Comparison of ENCODE assay signal across 9 cellular contexts in the genomic region with DNA sequence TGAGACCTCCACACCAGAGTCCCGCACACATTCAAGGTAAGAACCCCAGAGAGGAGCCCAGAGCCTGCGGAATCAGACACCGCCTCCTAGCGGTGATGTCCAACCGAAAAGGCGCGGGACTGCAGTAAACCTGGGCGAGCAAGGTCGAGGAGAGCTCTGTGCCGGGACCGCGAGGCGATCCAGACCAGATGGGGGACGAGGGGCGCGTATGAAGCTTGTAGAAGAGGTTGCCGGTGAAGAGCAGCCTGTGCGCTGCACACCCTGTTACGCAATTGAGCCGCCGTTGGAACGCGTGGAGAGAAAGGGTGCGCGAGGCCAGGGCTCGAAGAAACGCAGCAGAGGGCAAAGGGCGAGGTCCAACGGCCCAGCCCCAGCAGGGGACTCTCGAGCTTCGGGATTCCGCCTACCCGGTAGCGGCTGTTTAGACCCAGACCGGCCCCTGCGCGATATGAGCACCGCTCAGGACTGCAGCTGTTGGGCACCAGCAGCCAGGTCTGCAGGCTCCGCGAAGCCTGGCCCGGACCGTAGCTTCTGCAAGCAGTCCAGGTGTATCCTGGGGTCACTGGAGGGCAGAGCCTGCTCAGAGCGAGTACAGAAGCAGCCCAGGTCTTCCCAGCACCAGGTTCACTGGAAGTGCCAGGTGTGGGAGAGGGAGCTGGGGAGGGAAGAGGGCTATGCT.
DNase-seq lines count a peak whose midpoint lies in the region; ATAC-seq and TF ChIP-seq lines count a peak whose summit lies in the region.
"Had no signal": no experiment of that assay in that cellular context is flagged by ENCODE, and none has a peak within 500 bp of the region (broad histone marks: within the 10 kb centered on the region; RNA-seq: fewer than 3 reads in every experiment).

No MANE protein-coding gene starts in this region.

- no peaks in the 10 kb centered on the region for H3K4me1 ChIP-seq in iPS-15b (ENCODE audit: control insufficient read depth, insufficient read depth, low read length)

- no peaks in the 10 kb centered on the region for H3K9me3 Mint-ChIP-seq in activated T-cell treated with anti-CD3 and anti-CD28 coated beads, Interleukin-2, amount 50 U/mL, for 72 hours

- DNase-seq in H7, result peak; percentile 76
- peak; percentile 31 to 32 for DNase-seq in activated T-cell treated with anti-CD3 and anti-CD28 coated beads, Interleukin-2, amount 50 U/mL, for 72 hours
- peak in 3 of 4 experiments; percentile 7 to 15 (median 14) for DNase-seq in stimulated activated CD4-positive, alpha-beta T cell treated with anti-CD3 and anti-CD28 coated beads, Interleukin-1b, Interleukin-23, amount 100 ng/mL, for 24 hours (ENCODE audit: low read depth in 4 of 4, low spot score in 1 of 4)
- DNase-seq in GM10266 (ENCODE audit: extremely low spot score), result no peak
- no peak for DNase-seq in NCI-H1105 (lab: John Stamatoyannopoulos, UW)
- DNase-seq: effector CD4-positive, alpha-beta T cell had no signal

- H3K27me3 ChIP-seq in H7 (ENCODE audit: control insufficient read depth, insufficient read depth, low read length) (peaks cover 16% of the 10 kb centered on the region), iPS-15b (ENCODE audit: control insufficient read depth, insufficient read depth, low read length) (peaks cover 22% of the 10 kb centered on the region)

- H3K4me3 ChIP-seq in H7 (ENCODE audit: insufficient read depth, low read depth, low read length) (peak overlapping the region; percentile 39), iPS-15b (ENCODE audit: low read depth, low read length) (peak overlapping the region; percentile 48)

- H3K9me3 ChIP-seq in iPS-15b (ENCODE audit: control insufficient read depth, insufficient read depth, low read length), result no peaks in the 10 kb centered on the region

- H3K9ac ChIP-seq in iPS-15b (ENCODE audit: low read depth, low read length), result no peak overlapping the region

- peak; percentile 44 to 54 for ATAC-seq in activated T-cell treated with anti-CD3 and anti-CD28 coated beads, Interleukin-2, amount 50 U/mL, for 72 hours (replicated peaks in 1 of 2)
- ATAC-seq in HG02938 (IDR thresholded peaks at IDR 0.05; ENCODE audit: unreplicated experiment) (no peak), HG02840 (IDR thresholded peaks at IDR 0.05; ENCODE audit: low FRiP score, unreplicated experiment) (no peak)

- H3K36me3 ChIP-seq in H7 (replicated peaks; ENCODE audit: control insufficient read depth, insufficient read depth, low read length) (no peaks in the 10 kb centered on the region), iPS-15b (ENCODE audit: control insufficient read depth, insufficient read depth, low read length) (no peaks in the 10 kb centered on the region)

- no peaks in the 10 kb centered on the region for H3K36me3 Mint-ChIP-seq in activated T-cell treated with anti-CD3 and anti-CD28 coated beads, Interleukin-2, amount 50 U/mL, for 72 hours (ENCODE audit: insufficient read depth in 2 of 2)

- no peaks in the 10 kb centered on the region for H3K27me3 Mint-ChIP-seq in activated T-cell treated with anti-CD3 and anti-CD28 coated beads, Interleukin-2, amount 50 U/mL, for 72 hours (ENCODE audit: low read depth)

- no peak for TF ChIP-seq CTCF in GM10266 (IDR thresholded peaks at IDR 0.05; ENCODE audit: control insufficient read depth, insufficient read depth, low read depth, missing control alignments)

- H3K4me1 Mint-ChIP-seq in activated T-cell treated with anti-CD3 and anti-CD28 coated beads, Interleukin-2, amount 50 U/mL, for 72 hours (ENCODE audit: low read depth), result peaks cover 15% of the 10 kb centered on the region

- no peak overlapping the region for H3K27ac Mint-ChIP-seq in activated T-cell treated with anti-CD3 and anti-CD28 coated beads, Interleukin-2, amount 50 U/mL, for 72 hours

- H3K4me3 Mint-ChIP-seq in activated T-cell treated with anti-CD3 and anti-CD28 coated beads, Interleukin-2, amount 50 U/mL, for 72 hours, result peak overlapping the region in 1 of 2 donors; percentile 50

Comparison
In these comparisons a context has a peak if more than half of its experiments do, and no peak if none do; other contexts are left out.
1. DNase-seq: peak in H7 (single experiment), activated T-cell treated with anti-CD3 and anti-CD28 coated beads, Interleukin-2, amount 50 U/mL, for 72 hours (2 of 2) and stimulated activated CD4-positive, alpha-beta T cell treated with anti-CD3 and anti-CD28 coated beads, Interleukin-1b, Interleukin-23, amount 100 ng/mL, for 24 hours (3 of 4); none in GM10266 (single experiment) and NCI-H1105 (single experiment).
2. ATAC-seq: peak in activated T-cell treated with anti-CD3 and anti-CD28 coated beads, Interleukin-2, amount 50 U/mL, for 72 hours (2 of 2); none in HG02938 (single experiment) and HG02840 (single experiment).